ENCODE assay signal across 1 cellular context in the genomic region with DNA sequence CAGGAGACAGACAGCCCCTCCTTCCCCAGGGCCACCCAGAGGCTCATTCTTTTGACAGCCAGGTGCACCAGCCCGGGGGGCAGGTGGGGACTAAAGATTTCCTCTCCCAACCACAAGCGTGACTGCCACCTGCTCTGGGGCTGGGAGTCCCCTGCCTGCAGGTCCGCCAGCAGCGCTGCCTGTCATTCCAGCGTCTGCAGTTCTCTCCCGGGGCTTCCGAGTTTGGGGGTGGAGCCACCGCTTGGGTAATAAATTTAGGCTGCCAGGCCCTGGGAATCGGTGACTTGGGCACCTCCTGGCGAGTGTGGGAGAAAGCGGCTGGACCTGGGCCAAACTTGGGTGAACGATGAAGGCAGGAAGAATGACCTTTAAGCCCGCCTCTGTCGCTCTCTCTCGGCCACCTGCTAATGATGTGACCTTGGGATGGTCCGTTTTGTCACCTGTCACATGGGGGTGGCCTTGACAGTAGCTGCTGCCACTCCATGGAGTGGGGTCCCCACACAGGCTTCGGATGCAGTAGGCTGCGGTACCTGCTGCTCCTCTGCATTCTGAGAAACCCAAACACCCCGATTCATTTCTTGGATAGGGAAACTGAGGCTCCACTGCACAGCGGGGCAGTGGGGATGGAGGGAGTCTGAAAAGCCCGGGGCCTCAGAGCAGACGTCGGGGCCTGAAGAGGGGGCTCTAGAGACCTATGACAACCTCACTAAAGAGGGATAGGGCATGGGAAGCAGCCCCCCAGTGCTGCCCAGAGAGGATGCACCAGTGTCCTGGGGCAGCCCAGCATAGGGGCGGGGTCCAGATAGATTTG.
TF ChIP-seq lines count a peak whose summit lies in the region.

No MANE protein-coding gene starts in this region.

TF ChIP-seq in HepG2, 621 proteins besides CTCF, POLR2A, EP300 and RAD21 (continued from another document and continues in another):
- TF ChIP-seq RFX3 (CRISPR knock-in tag; IDR thresholded peaks at IDR 0.05) (no peak), ZBTB38 (CRISPR knock-in tag; IDR thresholded peaks at IDR 0.05) (peak; percentile 48; the same call in 1 of the 2 replicates), KLF9 (CRISPR knock-in tag; IDR thresholded peaks at IDR 0.05; ENCODE audit: low read depth) (no peak), ZSCAN9 (CRISPR knock-in tag; IDR thresholded peaks at IDR 0.05; ENCODE audit: borderline replicate concordance) (no peak; the same call in 1 of the 2 replicates), MXD4 (CRISPR knock-in tag; IDR thresholded peaks at IDR 0.05) (no peak), ZNF17 (CRISPR knock-in tag; IDR thresholded peaks at IDR 0.05) (no peak), ZNF232 (CRISPR knock-in tag; IDR thresholded peaks at IDR 0.05; ENCODE audit: borderline replicate concordance) (no peak; the same call in 1 of the 2 replicates), MAFF (IDR thresholded peaks at IDR 0.05; ENCODE audit: low read depth, low read length) (no peak), HES4 (CRISPR knock-in tag; IDR thresholded peaks at IDR 0.05; ENCODE audit: borderline replicate concordance) (no peak), ZNF605 (CRISPR knock-in tag; IDR thresholded peaks at IDR 0.05) (no peak), ZNF557 (CRISPR knock-in tag; IDR thresholded peaks at IDR 0.05) (no peak), BRD4 (CRISPR knock-in tag; IDR thresholded peaks at IDR 0.05) (no peak), PHF20 (CRISPR knock-in tag; IDR thresholded peaks at IDR 0.05) (0 out of 2 replicates have a peak, but pooled peaks have one; percentile 44), ZNF737 (CRISPR knock-in tag; IDR thresholded peaks at IDR 0.05; ENCODE audit: borderline replicate concordance) (no peak), KLF12 (CRISPR knock-in tag; IDR thresholded peaks at IDR 0.05; ENCODE audit: borderline replicate concordance) (no peak), ZNF619 (CRISPR knock-in tag; IDR thresholded peaks at IDR 0.05) (0 out of 2 replicates have a peak, but pooled peaks have one; percentile 23)
- TF ChIP-seq, protein P1, sequence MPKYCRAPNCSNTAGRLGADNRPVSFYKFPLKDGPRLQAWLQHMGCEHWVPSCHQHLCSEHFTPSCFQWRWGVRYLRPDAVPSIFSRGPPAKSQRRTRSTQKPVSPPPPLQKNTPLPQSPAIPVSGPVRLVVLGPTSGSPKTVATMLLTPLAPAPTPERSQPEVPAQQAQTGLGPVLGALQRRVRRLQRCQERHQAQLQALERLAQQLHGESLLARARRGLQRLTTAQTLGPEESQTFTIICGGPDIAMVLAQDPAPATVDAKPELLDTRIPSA (CRISPR knock-in tag; IDR thresholded peaks at IDR 0.05; ENCODE audit: borderline replicate concordance), result no peak
- TF ChIP-seq, protein P2, sequence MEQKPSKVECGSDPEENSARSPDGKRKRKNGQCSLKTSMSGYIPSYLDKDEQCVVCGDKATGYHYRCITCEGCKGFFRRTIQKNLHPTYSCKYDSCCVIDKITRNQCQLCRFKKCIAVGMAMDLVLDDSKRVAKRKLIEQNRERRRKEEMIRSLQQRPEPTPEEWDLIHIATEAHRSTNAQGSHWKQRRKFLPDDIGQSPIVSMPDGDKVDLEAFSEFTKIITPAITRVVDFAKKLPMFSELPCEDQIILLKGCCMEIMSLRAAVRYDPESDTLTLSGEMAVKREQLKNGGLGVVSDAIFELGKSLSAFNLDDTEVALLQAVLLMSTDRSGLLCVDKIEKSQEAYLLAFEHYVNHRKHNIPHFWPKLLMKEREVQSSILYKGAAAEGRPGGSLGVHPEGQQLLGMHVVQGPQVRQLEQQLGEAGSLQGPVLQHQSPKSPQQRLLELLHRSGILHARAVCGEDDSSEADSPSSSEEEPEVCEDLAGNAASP (CRISPR knock-in tag; IDR thresholded peaks at IDR 0.05; ENCODE audit: borderline replicate concordance), result peak; percentile 19; the same call in 1 of the 2 replicates
- TF ChIP-seq, protein P3, sequence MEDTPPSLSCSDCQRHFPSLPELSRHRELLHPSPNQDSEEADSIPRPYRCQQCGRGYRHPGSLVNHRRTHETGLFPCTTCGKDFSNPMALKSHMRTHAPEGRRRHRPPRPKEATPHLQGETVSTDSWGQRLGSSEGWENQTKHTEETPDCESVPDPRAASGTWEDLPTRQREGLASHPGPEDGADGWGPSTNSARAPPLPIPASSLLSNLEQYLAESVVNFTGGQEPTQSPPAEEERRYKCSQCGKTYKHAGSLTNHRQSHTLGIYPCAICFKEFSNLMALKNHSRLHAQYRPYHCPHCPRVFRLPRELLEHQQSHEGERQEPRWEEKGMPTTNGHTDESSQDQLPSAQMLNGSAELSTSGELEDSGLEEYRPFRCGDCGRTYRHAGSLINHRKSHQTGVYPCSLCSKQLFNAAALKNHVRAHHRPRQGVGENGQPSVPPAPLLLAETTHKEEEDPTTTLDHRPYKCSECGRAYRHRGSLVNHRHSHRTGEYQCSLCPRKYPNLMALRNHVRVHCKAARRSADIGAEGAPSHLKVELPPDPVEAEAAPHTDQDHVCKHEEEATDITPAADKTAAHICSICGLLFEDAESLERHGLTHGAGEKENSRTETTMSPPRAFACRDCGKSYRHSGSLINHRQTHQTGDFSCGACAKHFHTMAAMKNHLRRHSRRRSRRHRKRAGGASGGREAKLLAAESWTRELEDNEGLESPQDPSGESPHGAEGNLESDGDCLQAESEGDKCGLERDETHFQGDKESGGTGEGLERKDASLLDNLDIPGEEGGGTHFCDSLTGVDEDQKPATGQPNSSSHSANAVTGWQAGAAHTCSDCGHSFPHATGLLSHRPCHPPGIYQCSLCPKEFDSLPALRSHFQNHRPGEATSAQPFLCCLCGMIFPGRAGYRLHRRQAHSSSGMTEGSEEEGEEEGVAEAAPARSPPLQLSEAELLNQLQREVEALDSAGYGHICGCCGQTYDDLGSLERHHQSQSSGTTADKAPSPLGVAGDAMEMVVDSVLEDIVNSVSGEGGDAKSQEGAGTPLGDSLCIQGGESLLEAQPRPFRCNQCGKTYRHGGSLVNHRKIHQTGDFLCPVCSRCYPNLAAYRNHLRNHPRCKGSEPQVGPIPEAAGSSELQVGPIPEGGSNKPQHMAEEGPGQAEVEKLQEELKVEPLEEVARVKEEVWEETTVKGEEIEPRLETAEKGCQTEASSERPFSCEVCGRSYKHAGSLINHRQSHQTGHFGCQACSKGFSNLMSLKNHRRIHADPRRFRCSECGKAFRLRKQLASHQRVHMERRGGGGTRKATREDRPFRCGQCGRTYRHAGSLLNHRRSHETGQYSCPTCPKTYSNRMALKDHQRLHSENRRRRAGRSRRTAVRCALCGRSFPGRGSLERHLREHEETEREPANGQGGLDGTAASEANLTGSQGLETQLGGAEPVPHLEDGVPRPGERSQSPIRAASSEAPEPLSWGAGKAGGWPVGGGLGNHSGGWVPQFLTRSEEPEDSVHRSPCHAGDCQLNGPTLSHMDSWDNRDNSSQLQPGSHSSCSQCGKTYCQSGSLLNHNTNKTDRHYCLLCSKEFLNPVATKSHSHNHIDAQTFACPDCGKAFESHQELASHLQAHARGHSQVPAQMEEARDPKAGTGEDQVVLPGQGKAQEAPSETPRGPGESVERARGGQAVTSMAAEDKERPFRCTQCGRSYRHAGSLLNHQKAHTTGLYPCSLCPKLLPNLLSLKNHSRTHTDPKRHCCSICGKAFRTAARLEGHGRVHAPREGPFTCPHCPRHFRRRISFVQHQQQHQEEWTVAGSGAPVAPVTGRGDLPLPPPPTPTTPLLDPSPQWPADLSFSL (CRISPR knock-in tag; IDR thresholded peaks at IDR 0.05), result no peak
- TF ChIP-seq, protein P4, sequence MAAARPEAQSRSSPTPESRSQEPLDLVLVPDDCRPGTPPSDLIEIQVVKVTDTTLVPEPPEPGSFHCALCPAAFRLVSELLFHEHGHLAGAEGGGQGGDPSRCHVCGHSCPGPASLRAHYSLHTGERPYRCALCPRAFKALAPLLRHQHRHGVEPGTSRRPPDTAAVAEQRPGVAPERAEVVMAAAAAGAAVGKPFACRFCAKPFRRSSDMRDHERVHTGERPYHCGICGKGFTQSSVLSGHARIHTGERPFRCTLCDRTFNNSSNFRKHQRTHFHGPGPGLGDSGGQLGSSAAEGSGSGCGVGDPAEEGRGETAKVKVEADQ (CRISPR knock-in tag; IDR thresholded peaks at IDR 0.05; ENCODE audit: borderline replicate concordance), result no peak; the same call in 1 of the 2 replicates
- TF ChIP-seq, protein P5, sequence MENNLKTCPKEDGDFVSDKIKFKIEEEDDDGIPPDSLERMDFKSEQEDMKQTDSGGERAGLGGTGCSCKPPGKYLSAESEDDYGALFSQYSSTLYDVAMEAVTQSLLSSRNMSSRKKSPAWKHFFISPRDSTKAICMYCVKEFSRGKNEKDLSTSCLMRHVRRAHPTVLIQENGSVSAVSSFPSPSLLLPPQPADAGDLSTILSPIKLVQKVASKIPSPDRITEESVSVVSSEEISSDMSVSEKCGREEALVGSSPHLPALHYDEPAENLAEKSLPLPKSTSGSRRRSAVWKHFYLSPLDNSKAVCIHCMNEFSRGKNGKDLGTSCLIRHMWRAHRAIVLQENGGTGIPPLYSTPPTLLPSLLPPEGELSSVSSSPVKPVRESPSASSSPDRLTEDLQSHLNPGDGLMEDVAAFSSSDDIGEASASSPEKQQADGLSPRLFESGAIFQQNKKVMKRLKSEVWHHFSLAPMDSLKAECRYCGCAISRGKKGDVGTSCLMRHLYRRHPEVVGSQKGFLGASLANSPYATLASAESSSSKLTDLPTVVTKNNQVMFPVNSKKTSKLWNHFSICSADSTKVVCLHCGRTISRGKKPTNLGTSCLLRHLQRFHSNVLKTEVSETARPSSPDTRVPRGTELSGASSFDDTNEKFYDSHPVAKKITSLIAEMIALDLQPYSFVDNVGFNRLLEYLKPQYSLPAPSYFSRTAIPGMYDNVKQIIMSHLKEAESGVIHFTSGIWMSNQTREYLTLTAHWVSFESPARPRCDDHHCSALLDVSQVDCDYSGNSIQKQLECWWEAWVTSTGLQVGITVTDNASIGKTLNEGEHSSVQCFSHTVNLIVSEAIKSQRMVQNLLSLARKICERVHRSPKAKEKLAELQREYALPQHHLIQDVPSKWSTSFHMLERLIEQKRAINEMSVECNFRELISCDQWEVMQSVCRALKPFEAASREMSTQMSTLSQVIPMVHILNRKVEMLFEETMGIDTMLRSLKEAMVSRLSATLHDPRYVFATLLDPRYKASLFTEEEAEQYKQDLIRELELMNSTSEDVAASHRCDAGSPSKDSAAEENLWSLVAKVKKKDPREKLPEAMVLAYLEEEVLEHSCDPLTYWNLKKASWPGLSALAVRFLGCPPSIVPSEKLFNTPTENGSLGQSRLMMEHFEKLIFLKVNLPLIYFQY (CRISPR knock-in tag; IDR thresholded peaks at IDR 0.05; ENCODE audit: borderline replicate concordance), result no peak
- TF ChIP-seq, protein P6, sequence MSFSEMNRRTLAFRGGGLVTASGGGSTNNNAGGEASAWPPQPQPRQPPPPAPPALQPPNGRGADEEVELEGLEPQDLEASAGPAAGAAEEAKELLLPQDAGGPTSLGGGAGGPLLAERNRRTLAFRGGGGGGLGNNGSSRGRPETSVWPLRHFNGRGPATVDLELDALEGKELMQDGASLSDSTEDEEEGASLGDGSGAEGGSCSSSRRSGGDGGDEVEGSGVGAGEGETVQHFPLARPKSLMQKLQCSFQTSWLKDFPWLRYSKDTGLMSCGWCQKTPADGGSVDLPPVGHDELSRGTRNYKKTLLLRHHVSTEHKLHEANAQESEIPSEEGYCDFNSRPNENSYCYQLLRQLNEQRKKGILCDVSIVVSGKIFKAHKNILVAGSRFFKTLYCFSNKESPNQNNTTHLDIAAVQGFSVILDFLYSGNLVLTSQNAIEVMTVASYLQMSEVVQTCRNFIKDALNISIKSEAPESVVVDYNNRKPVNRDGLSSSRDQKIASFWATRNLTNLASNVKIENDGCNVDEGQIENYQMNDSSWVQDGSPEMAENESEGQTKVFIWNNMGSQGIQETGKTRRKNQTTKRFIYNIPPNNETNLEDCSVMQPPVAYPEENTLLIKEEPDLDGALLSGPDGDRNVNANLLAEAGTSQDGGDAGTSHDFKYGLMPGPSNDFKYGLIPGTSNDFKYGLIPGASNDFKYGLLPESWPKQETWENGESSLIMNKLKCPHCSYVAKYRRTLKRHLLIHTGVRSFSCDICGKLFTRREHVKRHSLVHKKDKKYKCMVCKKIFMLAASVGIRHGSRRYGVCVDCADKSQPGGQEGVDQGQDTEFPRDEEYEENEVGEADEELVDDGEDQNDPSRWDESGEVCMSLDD (CRISPR knock-in tag; IDR thresholded peaks at IDR 0.05; ENCODE audit: borderline replicate concordance), result no peak; the same call in none of the 2 replicates
- TF ChIP-seq, protein P7, sequence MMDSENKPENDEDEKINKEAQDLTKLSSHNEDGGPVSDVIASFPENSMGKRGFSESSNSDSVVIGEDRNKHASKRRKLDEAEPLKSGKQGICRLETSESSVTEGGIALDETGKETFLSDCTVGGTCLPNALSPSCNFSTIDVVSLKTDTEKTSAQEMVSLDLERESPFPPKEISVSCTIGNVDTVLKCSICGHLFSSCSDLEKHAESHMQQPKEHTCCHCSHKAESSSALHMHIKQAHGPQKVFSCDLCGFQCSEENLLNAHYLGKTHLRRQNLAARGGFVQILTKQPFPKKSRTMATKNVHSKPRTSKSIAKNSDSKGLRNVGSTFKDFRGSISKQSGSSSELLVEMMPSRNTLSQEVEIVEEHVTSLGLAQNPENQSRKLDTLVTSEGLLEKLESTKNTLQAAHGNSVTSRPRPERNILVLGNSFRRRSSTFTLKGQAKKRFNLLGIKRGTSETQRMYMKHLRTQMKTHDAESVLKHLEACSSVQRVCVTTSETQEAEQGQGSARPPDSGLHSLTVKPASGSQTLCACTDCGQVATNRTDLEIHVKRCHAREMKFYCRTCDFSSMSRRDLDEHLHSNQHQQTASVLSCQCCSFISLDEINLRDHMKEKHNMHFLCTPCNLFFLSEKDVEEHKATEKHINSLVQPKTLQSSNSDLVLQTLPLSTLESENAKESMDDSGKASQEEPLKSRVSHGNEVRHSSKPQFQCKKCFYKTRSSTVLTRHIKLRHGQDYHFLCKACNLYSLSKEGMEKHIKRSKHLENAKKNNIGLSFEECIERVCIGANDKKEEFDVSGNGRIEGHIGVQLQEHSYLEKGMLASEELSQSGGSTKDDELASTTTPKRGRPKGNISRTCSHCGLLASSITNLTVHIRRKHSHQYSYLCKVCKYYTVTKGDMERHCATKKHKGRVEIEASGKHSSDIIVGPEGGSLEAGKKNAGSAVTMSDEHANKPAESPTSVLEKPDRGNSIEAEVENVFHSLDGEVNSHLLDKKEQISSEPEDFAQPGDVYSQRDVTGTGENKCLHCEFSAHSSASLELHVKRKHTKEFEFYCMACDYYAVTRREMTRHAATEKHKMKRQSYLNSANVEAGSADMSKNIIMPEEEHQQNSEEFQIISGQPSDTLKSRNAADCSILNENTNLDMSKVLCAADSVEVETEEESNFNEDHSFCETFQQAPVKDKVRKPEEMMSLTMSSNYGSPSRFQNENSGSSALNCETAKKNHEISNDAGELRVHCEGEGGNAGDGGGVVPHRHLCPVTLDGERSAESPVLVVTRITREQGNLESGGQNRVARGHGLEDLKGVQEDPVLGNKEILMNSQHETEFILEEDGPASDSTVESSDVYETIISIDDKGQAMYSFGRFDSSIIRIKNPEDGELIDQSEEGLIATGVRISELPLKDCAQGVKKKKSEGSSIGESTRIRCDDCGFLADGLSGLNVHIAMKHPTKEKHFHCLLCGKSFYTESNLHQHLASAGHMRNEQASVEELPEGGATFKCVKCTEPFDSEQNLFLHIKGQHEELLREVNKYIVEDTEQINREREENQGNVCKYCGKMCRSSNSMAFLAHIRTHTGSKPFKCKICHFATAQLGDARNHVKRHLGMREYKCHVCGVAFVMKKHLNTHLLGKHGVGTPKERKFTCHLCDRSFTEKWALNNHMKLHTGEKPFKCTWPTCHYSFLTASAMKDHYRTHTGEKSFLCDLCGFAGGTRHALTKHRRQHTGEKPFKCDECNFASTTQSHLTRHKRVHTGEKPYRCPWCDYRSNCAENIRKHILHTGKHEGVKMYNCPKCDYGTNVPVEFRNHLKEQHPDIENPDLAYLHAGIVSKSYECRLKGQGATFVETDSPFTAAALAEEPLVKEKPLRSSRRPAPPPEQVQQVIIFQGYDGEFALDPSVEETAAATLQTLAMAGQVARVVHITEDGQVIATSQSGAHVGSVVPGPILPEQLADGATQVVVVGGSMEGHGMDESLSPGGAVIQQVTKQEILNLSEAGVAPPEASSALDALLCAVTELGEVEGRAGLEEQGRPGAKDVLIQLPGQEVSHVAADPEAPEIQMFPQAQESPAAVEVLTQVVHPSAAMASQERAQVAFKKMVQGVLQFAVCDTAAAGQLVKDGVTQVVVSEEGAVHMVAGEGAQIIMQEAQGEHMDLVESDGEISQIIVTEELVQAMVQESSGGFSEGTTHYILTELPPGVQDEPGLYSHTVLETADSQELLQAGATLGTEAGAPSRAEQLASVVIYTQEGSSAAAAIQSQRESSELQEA (CRISPR knock-in tag; IDR thresholded peaks at IDR 0.05; ENCODE audit: not compliant biosample characterization), result no peak
